In genomic region chr5:33403187-33403586, GRCh38 we compare ENCODE assay signal across 10 cellular contexts.
"Had no signal": no experiment of that assay in that cellular context is flagged by ENCODE, and none has a peak within 500 bp of the region (broad histone marks: within the 10 kb centered on the region; RNA-seq: fewer than 3 reads in every experiment).

No MANE protein-coding gene starts in this region.

- ATAC-seq: GM23338 had no signal

- H3K27ac Mint-ChIP-seq: GM23338, H9 had no signal

- H3K4me3 ChIP-seq: GM23338 had no signal

- DNase-seq: H9, HCEC 1CT, IMR-90, Karpas-422, KBM-7 had no signal

- H3K4me2 ChIP-seq: GM23338, KMS-11 had no signal

- H3K9me3 Mint-ChIP-seq: GM23338, H9 had no signal

- H3K27ac ChIP-seq: KMS-11 had no signal

- H3K4me3 Mint-ChIP-seq: GM23338, H9 had no signal

- H3K9ac ChIP-seq: KMS-11 had no signal

- H2AFZ ChIP-seq: GM23338 had no signal

- FAIRE-seq: H1, H54, HTR-8/SVneo had no signal
